ENCODE assay signal across 8 cellular contexts in genomic region chr15:85253196-85253915, GRCh38.
DNase-seq lines count a peak whose midpoint lies in the region; ATAC-seq and TF ChIP-seq lines count a peak whose summit lies in the region.
"Not testable (repeated sequence)": the region's sequence is repeated elsewhere in the genome, so short reads cannot be mapped to it uniquely, and the experiment has no call there.

No MANE protein-coding gene starts in this region.

- DNase-seq in GM10248 (ENCODE audit: extremely low spot score) (peak; percentile 51), HK-2 (ENCODE audit: unreplicated experiment) (peak; percentile 21), fibroblast of pulmonary artery (ENCODE audit: low read depth) (peak; percentile 27)
- peak; percentile 6 for DNase-seq in activated CD8-positive, alpha-beta memory T cell treated with anti-CD3 and anti-CD28 coated beads, Interleukin-2, amount 50 U/mL, for 4 hours
- DNase-seq in stimulated activated naive CD8-positive, alpha-beta T cell treated with anti-CD3 and anti-CD28 coated beads, Interleukin-15, Interleukin-2, amounts not matched to agents 100 U/mL and 50 U/mL, for 24 hours: not testable (repeated sequence)

- CTCF ChIA-PET in GM10248 (lab: Yijun Ruan, JAX): not testable (repeated sequence)

- POLR2A ChIA-PET in GM10248 (lab: Yijun Ruan, JAX): not testable (repeated sequence)

- TF ChIP-seq CTCF in GM10248 (IDR thresholded peaks at IDR 0.05; ENCODE audit: control extremely low read depth, extremely low read depth, low read depth, missing control alignments); fibroblast of pulmonary artery (IDR thresholded peaks at IDR 0.05; ENCODE audit: low read length, missing control alignments): not testable (repeated sequence)

- H3K4me3 ChIP-seq in fibroblast of pulmonary artery (replicated peaks; ENCODE audit: low read depth, low read length): not testable (repeated sequence)

- peak; percentile 82 for ATAC-seq in GM19043 (IDR thresholded peaks at IDR 0.05; ENCODE audit: low read depth, unreplicated experiment)
- peak; percentile 79 for ATAC-seq in GM21576 (IDR thresholded peaks at IDR 0.05; ENCODE audit: unreplicated experiment)
- peak; percentile 62 for ATAC-seq in HG03045 (IDR thresholded peaks at IDR 0.05; ENCODE audit: unreplicated experiment)
- peak; percentile 44 for ATAC-seq in stimulated activated naive CD8-positive, alpha-beta T cell treated with anti-CD3 and anti-CD28 coated beads, Interleukin-15, Interleukin-2, amounts not matched to agents 100 U/mL and 50 U/mL, for 24 hours
